Comparison of ENCODE assay signal across 1 cellular context in genomic region chrX:48475774-48476577, GRCh38.
TF ChIP-seq lines count a peak whose summit lies in the region.

FTSJ1 (plus strand) TSS chrX:48476199; CDS start chrX:48478048, 1,849 bp downstream.

TF ChIP-seq in GM12878, 131 proteins besides CTCF, POLR2A, EP300 and RAD21 (continued from another document and continues in another):
- TF ChIP-seq ZNF687 (IDR thresholded peaks at IDR 0.05) (peak; percentile 28; the same call in 1 of the 2 replicates), E2F8 (IDR thresholded peaks at IDR 0.05; ENCODE audit: low read depth, partially characterized antibody) (no peak), SPI1 (IDR thresholded peaks at IDR 0.05; ENCODE audit: borderline replicate concordance, insufficient read depth, low read depth, low read length) (no peak), USF1 (IDR thresholded peaks at IDR 0.05; ENCODE audit: borderline replicate concordance, extremely low read length, insufficient read depth, low read depth, low read length) (no peak), CBX3 (IDR thresholded peaks at IDR 0.05; ENCODE audit: borderline replicate concordance, low read depth) (no peak), CHD2 (IDR thresholded peaks at IDR 0.05; ENCODE audit: borderline replicate concordance, low read depth, low read length) (peak; percentile 65; the same call in 1 of the 2 replicates), TCF7 (IDR thresholded peaks at IDR 0.05; ENCODE audit: borderline replicate concordance) (no peak), ZZZ3 (IDR thresholded peaks at IDR 0.05; ENCODE audit: control insufficient read depth, insufficient read length, low read depth) (no peak), PAX8 (IDR thresholded peaks at IDR 0.05) (no peak), IRF3 (IDR thresholded peaks at IDR 0.05) (no peak), NR2F1 (conservative IDR thresholded peaks at IDR 0.05) (no peak), BACH1 (IDR thresholded peaks at IDR 0.05; ENCODE audit: borderline replicate concordance) (no peak), FOS (IDR thresholded peaks at IDR 0.05; ENCODE audit: borderline replicate concordance, extremely low read depth, insufficient read length) (no peak), BRCA1 (IDR thresholded peaks at IDR 0.05; ENCODE audit: low read depth, low read length) (no peak), BHLHE40 (IDR thresholded peaks at IDR 0.05; ENCODE audit: borderline replicate concordance in 1 of 2, low read depth in 2 of 2, low read length in 1 of 2) (peak; percentile 93 to 94), PRDM15 (CRISPR knock-in tag; IDR thresholded peaks at IDR 0.05) (no peak), ZNF622 (IDR thresholded peaks at IDR 0.05) (no peak), TAF1 (IDR thresholded peaks at IDR 0.05; ENCODE audit: borderline replicate concordance, low read depth, low read length) (peak; percentile 46; the same call in 1 of the 2 replicates), BMI1 (IDR thresholded peaks at IDR 0.05; ENCODE audit: borderline replicate concordance) (no peak), CREM (IDR thresholded peaks at IDR 0.05; ENCODE audit: low read depth) (peak; percentile 98), RELA (IDR thresholded peaks at IDR 0.05; ENCODE audit: borderline replicate concordance, partially characterized antibody) (no peak), DPF2 (IDR thresholded peaks at IDR 0.05) (peak; percentile 5; the same call in 1 of the 2 replicates), STAT3 (IDR thresholded peaks at IDR 0.05; ENCODE audit: low read depth, low read length) (no peak), EED (IDR thresholded peaks at IDR 0.05; ENCODE audit: low read depth) (no peak), ZBTB40 (IDR thresholded peaks at IDR 0.05; ENCODE audit: borderline replicate concordance) (peak; percentile 58; the same call in 1 of the 2 replicates), NR2C1 (IDR thresholded peaks at IDR 0.05) (peak; percentile 86), POLR2AphosphoS5 (IDR thresholded peaks at IDR 0.05; ENCODE audit: low read length) (peak; percentile 50; the same call in 1 of the 2 replicates), SRF (IDR thresholded peaks at IDR 0.05; ENCODE audit: low read depth in 2 of 2, low read length in 2 of 2) (no peak), EGR1 (IDR thresholded peaks at IDR 0.05; ENCODE audit: borderline replicate concordance in 1 of 2, low read depth in 2 of 2, low read length in 2 of 2) (peak in 1 of 2 experiments; percentile 83; a peak in 1 of 3 replicates), KDM1A (IDR thresholded peaks at IDR 0.05; ENCODE audit: borderline replicate concordance) (no peak), NFXL1 (IDR thresholded peaks at IDR 0.05; ENCODE audit: borderline replicate concordance) (no peak), FOXM1 (IDR thresholded peaks at IDR 0.05; ENCODE audit: low read depth, low read length) (no peak), STAT1 (conservative IDR thresholded peaks at IDR 0.05) (no peak; the same call in 1 of the 2 replicates), SREBF1 (IDR thresholded peaks at IDR 0.05; ENCODE audit: low read length) (peak; percentile 39), IRF4 (IDR thresholded peaks at IDR 0.05; ENCODE audit: low read depth, low read length) (no peak), ZNF217 (IDR thresholded peaks at IDR 0.05) (no peak), ATF7 (IDR thresholded peaks at IDR 0.05; ENCODE audit: low read depth) (no peak), BCLAF1 (IDR thresholded peaks at IDR 0.05) (no peak), CHD4 (IDR thresholded peaks at IDR 0.05) (no peak)
